10 cellular contexts compared by ENCODE assay signal in the genomic region with DNA sequence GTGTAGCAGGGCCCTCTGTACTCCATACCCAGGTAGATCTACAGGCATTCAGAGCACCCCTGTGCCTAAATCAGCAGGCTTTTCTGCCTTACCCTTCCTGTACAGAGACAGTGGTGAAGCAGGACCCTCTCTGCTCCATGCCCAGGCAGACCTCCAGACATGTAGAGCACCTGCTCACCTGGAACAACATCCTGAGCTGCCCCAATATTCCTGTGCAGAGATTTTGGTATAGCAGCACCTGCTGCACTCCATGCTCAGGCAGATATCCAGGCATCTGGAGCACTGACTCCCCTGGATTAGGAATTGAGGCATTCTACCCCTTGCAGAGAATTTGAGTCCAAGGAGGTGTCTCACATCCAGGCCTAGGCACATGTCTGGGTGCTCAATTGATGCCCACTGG. TPM values are rescaled to one million over a fixed set of nuclear protein-coding genes. Genes with fewer than 3 reads are reported as not detected.
"Had no signal": no experiment of that assay in that cellular context is flagged by ENCODE, and none has a peak within 500 bp of the region (broad histone marks: within the 10 kb centered on the region; RNA-seq: fewer than 3 reads in every experiment).

No MANE protein-coding gene starts in this region.

- H3K36me3 ChIP-seq: HAP-1 had no signal

- DNase-seq: GM23248, H7, HFFc6, KBM-7 had no signal

- H3K4me3 ChIP-seq: GM23248, HAP-1 had no signal

- FAIRE-seq: HepG2 had no signal

- H3K4me1 ChIP-seq: HAP-1 had no signal

- H3K27ac ChIP-seq: GM23248, HL-60, KMS-11 had no signal

- H3K4me2 ChIP-seq: KMS-11 had no signal

- H3K9ac ChIP-seq: GM23248, KMS-11 had no signal

- H2AFZ ChIP-seq: GM23248 had no signal

- H3K9me3 ChIP-seq: HAP-1 had no signal

RNA-seq across cellular contexts. Expression of a gene that starts 12.6 kb away (rescaled TPM):
- total RNA-seq: GM23248, HepG2, HFFc6, HT1080 had no signal
- polyA plus RNA-seq: GM23248, IgD-negative memory B cell had no signal
